ENCODE assay signal across 20 cellular contexts in genomic region chr3:131091768-131092167, GRCh38.
DNase-seq lines count a peak whose midpoint lies in the region; ATAC-seq and TF ChIP-seq lines count a peak whose summit lies in the region.
"Had no signal": no experiment of that assay in that cellular context is flagged by ENCODE, and none has a peak within 500 bp of the region (broad histone marks: within the 10 kb centered on the region; RNA-seq: fewer than 3 reads in every experiment).

No MANE protein-coding gene starts in this region.

- no peak for ATAC-seq in PC-3
- ATAC-seq: stimulated activated effector memory CD8-positive, alpha-beta T cell treated with anti-CD3 and anti-CD28 coated beads, Interleukin-12 subunit alpha, Interleukin-12 subunit beta, amount 100 ng/mL, for 72 hours had no signal

- dilution Hi-C loops in mammary epithelial cell (cut with HindIII; ENCODE audit: low sequenced_read_pairs), result no loop called here

- no peaks in the 10 kb centered on the region for H3K36me3 ChIP-seq in mammary epithelial cell (ENCODE audit: insufficient read depth, low read length)
- no peaks in the 10 kb centered on the region for H3K36me3 ChIP-seq in breast epithelium
- H3K36me3 ChIP-seq in PC-3 (ENCODE audit: low read depth, low read length), result no peaks in the 10 kb centered on the region
- no peaks in the 10 kb centered on the region for H3K36me3 ChIP-seq in endodermal cell (ENCODE audit: control insufficient read depth, insufficient read depth, low read length)
- H3K36me3 ChIP-seq: ascending aorta, esophagus muscularis mucosa, left ventricle myocardium inferior, transverse colon had no signal

- H2AFZ ChIP-seq in mammary epithelial cell (ENCODE audit: low read depth, low read length) (no peak overlapping the region), PC-3 (ENCODE audit: low read length) (no peak overlapping the region)
- H2AFZ ChIP-seq: parathyroid adenoma had no signal

- no peak overlapping the region for H3K27ac Mint-ChIP-seq in endodermal cell
- H3K27ac Mint-ChIP-seq: stimulated activated effector memory CD8-positive, alpha-beta T cell treated with anti-CD3 and anti-CD28 coated beads, Interleukin-12 subunit alpha, Interleukin-12 subunit beta, amount 100 ng/mL, for 72 hours had no signal

- H4K20me1 ChIP-seq in mammary epithelial cell (ENCODE audit: insufficient read depth, low read length) (no peaks in the 10 kb centered on the region), PC-3 (ENCODE audit: low read length) (no peaks in the 10 kb centered on the region)

- no peaks in the 10 kb centered on the region for H3K4me1 Mint-ChIP-seq in endodermal cell
- H3K4me1 Mint-ChIP-seq: stimulated activated effector memory CD8-positive, alpha-beta T cell treated with anti-CD3 and anti-CD28 coated beads, Interleukin-12 subunit alpha, Interleukin-12 subunit beta, amount 100 ng/mL, for 72 hours had no signal

- H3K9me3 Mint-ChIP-seq in endodermal cell, result no peaks in the 10 kb centered on the region
- H3K9me3 Mint-ChIP-seq: stimulated activated effector memory CD8-positive, alpha-beta T cell treated with anti-CD3 and anti-CD28 coated beads, Interleukin-12 subunit alpha, Interleukin-12 subunit beta, amount 100 ng/mL, for 72 hours had no signal

- H3K36me3 Mint-ChIP-seq in endodermal cell (ENCODE audit: low read depth), result no peaks in the 10 kb centered on the region
- H3K36me3 Mint-ChIP-seq: stimulated activated effector memory CD8-positive, alpha-beta T cell treated with anti-CD3 and anti-CD28 coated beads, Interleukin-12 subunit alpha, Interleukin-12 subunit beta, amount 100 ng/mL, for 72 hours had no signal

- no peaks in the 10 kb centered on the region for H3K9me2 ChIP-seq in PC-3 (replicated peaks; ENCODE audit: low read length)

- TF ChIP-seq CTCF in mammary epithelial cell (conservative IDR thresholded peaks at IDR 0.05 in 1 of 2, IDR thresholded peaks at IDR 0.05 in 1 of 2; ENCODE audit: extremely low read depth in 1 of 2, insufficient read depth in 1 of 2, low read depth in 1 of 2, low read length in 2 of 2) (no peak), breast epithelium (IDR thresholded peaks at IDR 0.05) (no peak), PC-3 (conservative IDR thresholded peaks at IDR 0.05; ENCODE audit: low read depth, low read length) (no peak), endodermal cell (conservative IDR thresholded peaks at IDR 0.05) (no peak)

- H3K4me1 ChIP-seq in mammary epithelial cell (ENCODE audit: insufficient read depth, low read length), result no peaks in the 10 kb centered on the region
- H3K4me1 ChIP-seq in breast epithelium, result no peaks in the 10 kb centered on the region
- H3K4me1 ChIP-seq in PC-3 (ENCODE audit: insufficient read depth, low read length), result no peaks in the 10 kb centered on the region
- H3K4me1 ChIP-seq in endodermal cell (ENCODE audit: control insufficient read depth, insufficient read depth, low read length), result no peaks in the 10 kb centered on the region
- H3K4me1 ChIP-seq: ascending aorta, esophagus muscularis mucosa, left ventricle myocardium inferior, parathyroid adenoma, transverse colon had no signal

- no peak overlapping the region for H3K27ac ChIP-seq in mammary epithelial cell (ENCODE audit: insufficient read depth, low read depth, low read length)
- no peak overlapping the region for H3K27ac ChIP-seq in breast epithelium
- H3K27ac ChIP-seq in PC-3 (ENCODE audit: low read length), result no peak overlapping the region
- H3K27ac ChIP-seq in endodermal cell (ENCODE audit: low read depth, low read length), result no peak overlapping the region
- H3K27ac ChIP-seq: ascending aorta, dorsolateral prefrontal cortex, esophagus muscularis mucosa, left ventricle myocardium inferior, parathyroid adenoma, transverse colon, VCaP had no signal

- H3K4me2 ChIP-seq in mammary epithelial cell (ENCODE audit: insufficient read depth, low read depth, low read length) (no peak overlapping the region), PC-3 (ENCODE audit: low read length) (no peak overlapping the region)
- H3K4me2 ChIP-seq: smooth muscle cell had no signal

- 87% methylated on average over 3 of the region's 3 CpGs for WGBS in mammary epithelial cell (ENCODE audit: low coverage, missing lambda C conversion rate)
- WGBS in endodermal cell (ENCODE audit: insufficient coverage in 1 of 2, insufficient read length in 1 of 2), 2 experiments, result 90 to 96% methylated on average over 2 to 3 of the region's 3 CpGs

- POLR2A ChIA-PET in PC-3 (lab: Charles Lee; ENCODE audit: unreplicated experiment), result no interaction called here

- H3K4me3 ChIP-seq in mammary epithelial cell (replicated peaks in 1 of 3; ENCODE audit: insufficient read depth in 1 of 3, low read depth in 2 of 3, low read length in 3 of 3) (no peak overlapping the region), breast epithelium (no peak overlapping the region), PC-3 (ENCODE audit: low read length) (no peak overlapping the region), endodermal cell (ENCODE audit: low read length) (no peak overlapping the region)
- H3K4me3 ChIP-seq: ascending aorta, dorsolateral prefrontal cortex, esophagus muscularis mucosa, left ventricle myocardium inferior, smooth muscle cell, transverse colon had no signal

- no peaks in the 10 kb centered on the region for H3K27me3 ChIP-seq in mammary epithelial cell (ENCODE audit: insufficient read depth, low read length)
- no peaks in the 10 kb centered on the region for H3K27me3 ChIP-seq in breast epithelium
- H3K27me3 ChIP-seq in PC-3 (ENCODE audit: low read length), result no peaks in the 10 kb centered on the region
- no peaks in the 10 kb centered on the region for H3K27me3 ChIP-seq in endodermal cell (ENCODE audit: control insufficient read depth, insufficient read depth, low read length, poor library complexity, severe bottlenecking)
- H3K27me3 ChIP-seq: ascending aorta, dorsolateral prefrontal cortex, esophagus muscularis mucosa, transverse colon had no signal

- H3K79me2 ChIP-seq in mammary epithelial cell (ENCODE audit: insufficient read depth, low read length) (no peaks in the 10 kb centered on the region), PC-3 (ENCODE audit: low read length) (no peaks in the 10 kb centered on the region)
- H3K79me2 ChIP-seq: parathyroid adenoma had no signal

- CTCF ChIA-PET in mammary epithelial cell (lab: Charles Lee; ENCODE audit: low non-redundant PET), result no interaction called here
- CTCF ChIA-PET in PC-3 (lab: Charles Lee), result no interaction called here

- no peaks in the 10 kb centered on the region for H3F3A ChIP-seq in PC-3 (ENCODE audit: low read length, unreplicated experiment)

- H3K27me3 Mint-ChIP-seq in endodermal cell (ENCODE audit: insufficient read depth), result no peaks in the 10 kb centered on the region

- no peak for TF ChIP-seq POLR2A in breast epithelium (IDR thresholded peaks at IDR 0.05)

- no peaks in the 10 kb centered on the region for H3K9me3 ChIP-seq in mammary epithelial cell (replicated peaks; ENCODE audit: insufficient read depth, low read length)
- H3K9me3 ChIP-seq in breast epithelium, result no peaks in the 10 kb centered on the region
- no peaks in the 10 kb centered on the region for H3K9me3 ChIP-seq in PC-3 (ENCODE audit: low read length)
- H3K9me3 ChIP-seq in endodermal cell (ENCODE audit: control insufficient read depth, low read length), result no peaks in the 10 kb centered on the region
- H3K9me3 ChIP-seq: ascending aorta, esophagus muscularis mucosa, left ventricle myocardium inferior, transverse colon had no signal

- DNase-seq in mammary epithelial cell (peak; percentile 17), breast epithelium (ENCODE audit: low spot score in 2 of 2) (no peak), PC-3 (peak; percentile 46), endodermal cell (peak; percentile 49), ACHN (no peak), UCSD-AML1 (lab: John Stamatoyannopoulos, UW; ENCODE audit: unreplicated experiment) (no peak), NCI-H2227 (lab: John Stamatoyannopoulos, UW; ENCODE audit: unreplicated experiment) (no peak)
- no peak for DNase-seq in activated CD8-positive, alpha-beta memory T cell treated with anti-CD3 and anti-CD28 coated beads, Interleukin-2, amount 50 U/mL, for 48 hours
- DNase-seq: activated CD8-positive, alpha-beta memory T cell treated with anti-CD3 and anti-CD28 coated beads for 24 hours; dorsolateral prefrontal cortex; left ventricle myocardium inferior; NCI-H1694 treated with DMSO at 0.1 percent for 48 hours; NCI-H510A treated with DMSO at 0.1 percent for 48 hours; transverse colon had no signal

- no peak overlapping the region for H3K4me3 Mint-ChIP-seq in endodermal cell
- H3K4me3 Mint-ChIP-seq: stimulated activated effector memory CD8-positive, alpha-beta T cell treated with anti-CD3 and anti-CD28 coated beads, Interleukin-12 subunit alpha, Interleukin-12 subunit beta, amount 100 ng/mL, for 72 hours had no signal

- H3K9ac ChIP-seq in mammary epithelial cell (ENCODE audit: insufficient read depth, low read length), result no peak overlapping the region
- no peak overlapping the region for H3K9ac ChIP-seq in PC-3 (ENCODE audit: low read length)
- no peak overlapping the region for H3K9ac ChIP-seq in endodermal cell (ENCODE audit: extremely low read depth, low read length, poor library complexity, severe bottlenecking)
- H3K9ac ChIP-seq: parathyroid adenoma had no signal

- intact Hi-C loops in mammary epithelial cell (cut with micrococcal nuclease), result no loop called here
- intact Hi-C loops in breast epithelium (cut with DNase I; ENCODE audit: low total_unique reads), result no loop called here
- intact Hi-C loops in PC-3 (cut with micrococcal nuclease), result no loop called here

- no TSS peak for BruUV-seq in mammary epithelial cell (replicated peaks; lab: Mats Ljungman, UMichigan)
- no TSS peak for BruUV-seq in PC-3 (replicated peaks; lab: Mats Ljungman, UMichigan)

- in situ Hi-C loops in mammary epithelial cell (cut with MboI; ENCODE audit: low sequenced_read_pairs in 2 of 2) (no loop called here), ACHN (cut with HindIII; ENCODE audit: low pct_ligation_motif_present, low pct_unique_long_range_greater_than_20kb, low sequenced_read_pairs) (no loop called here)

Comparison
In these comparisons a context has a peak if more than half of its experiments do, and no peak if none do; other contexts are left out.
1. DNase-seq: peak in mammary epithelial cell (single experiment), PC-3 (single experiment) and endodermal cell (single experiment); none in breast epithelium (0 of 2), ACHN (single experiment), UCSD-AML1 (single experiment), NCI-H2227 (single experiment) and activated CD8-positive, alpha-beta memory T cell treated with anti-CD3 and anti-CD28 coated beads, Interleukin-2, amount 50 U/mL, for 48 hours (single experiment).